ENCODE assay signal across 26 cellular contexts in genomic region chr16:12679660-12680272, GRCh38.
DNase-seq lines count a peak whose midpoint lies in the region; ATAC-seq, FAIRE-seq and TF ChIP-seq lines count a peak whose summit lies in the region.
"Had no signal": no experiment of that assay in that cellular context is flagged by ENCODE, and none has a peak within 500 bp of the region (broad histone marks: within the 10 kb centered on the region; RNA-seq: fewer than 3 reads in every experiment).

No MANE protein-coding gene starts in this region.

- no peak overlapping the region for H2AK5ac ChIP-seq in H9 (ENCODE audit: insufficient read length, low read length)

- no peaks in the 10 kb centered on the region for H3K23me2 ChIP-seq in H9 (ENCODE audit: insufficient read length, low read depth, low read length, poor library complexity, severe bottlenecking)

- H3K9me3 ChIP-seq in H9 (ENCODE audit: control insufficient read depth, low read depth, low read length) = no peaks in the 10 kb centered on the region
- H3K9me3 ChIP-seq in endodermal cell (ENCODE audit: control insufficient read depth, low read length) = peaks cover 42% of the 10 kb centered on the region
- H3K9me3 ChIP-seq in hepatocyte (ENCODE audit: low read depth) = no peaks in the 10 kb centered on the region
- H3K9me3 ChIP-seq: suprapubic skin, vagina had no signal

- peaks cover 0 to 18% (median 4%) of the 10 kb centered on the region in 3 experiments; a peak in 4 of 7 replicates for H3K36me3 Mint-ChIP-seq in H9 (ENCODE audit: insufficient read depth in 1 of 3, low read depth in 3 of 3)
- peaks cover 17% of the 10 kb centered on the region for H3K36me3 Mint-ChIP-seq in endodermal cell (ENCODE audit: low read depth)

- no peak for TF ChIP-seq POLR2A in GM18505 (IDR thresholded peaks at IDR 0.05; ENCODE audit: borderline replicate concordance, extremely low read depth, insufficient read depth, insufficient read length)

- no peak overlapping the region for H2BK5ac ChIP-seq in H9 (ENCODE audit: insufficient read length, low read length)

- H2AFZ ChIP-seq in H9 (ENCODE audit: low read length) = no peak overlapping the region
- H2AFZ ChIP-seq in hepatocyte = no peak overlapping the region

- no peak overlapping the region for H3K14ac ChIP-seq in H9 (ENCODE audit: insufficient read depth, low read length)

- H3K18ac ChIP-seq in H9 (ENCODE audit: insufficient read length, low read depth, low read length) = no peak overlapping the region

- H3K23ac ChIP-seq in H9 (ENCODE audit: insufficient read length, low read depth, low read length) = no peak overlapping the region

- H3K4me1 Mint-ChIP-seq in H9 (peaks cover 47 to 50% of the 10 kb centered on the region in 2 experiments), endodermal cell (peaks cover 2% of the 10 kb centered on the region)

- H3K27ac ChIP-seq in H9 (ENCODE audit: insufficient read length, low read depth, low read length) = peak overlapping the region; percentile 0
- no peak overlapping the region for H3K27ac ChIP-seq in endodermal cell (ENCODE audit: low read depth, low read length)
- H3K27ac ChIP-seq in hepatocyte = no peak overlapping the region
- H3K27ac ChIP-seq: breast epithelium, Peyer's patch, suprapubic skin, vagina, WERI-Rb-1 had no signal

- H3K56ac ChIP-seq in H9 (ENCODE audit: insufficient read length, low read depth, low read length) = no peak overlapping the region

- H3K36me3 ChIP-seq in endodermal cell (ENCODE audit: control insufficient read depth, insufficient read depth, low read length) (peaks cover 3% of the 10 kb centered on the region), hepatocyte (replicated peaks; ENCODE audit: insufficient read depth, low read depth) (no peaks in the 10 kb centered on the region)
- H3K36me3 ChIP-seq: breast epithelium, Peyer's patch, suprapubic skin, vagina, WERI-Rb-1 had no signal

- no peaks in the 10 kb centered on the region for H3K9me2 ChIP-seq in hepatocyte (replicated peaks; ENCODE audit: insufficient read depth)

- H2BK20ac ChIP-seq in H9 (ENCODE audit: low read depth, low read length, poor library complexity, severe bottlenecking) = no peak overlapping the region

- H3T11ph ChIP-seq in H9 (ENCODE audit: low read length) = no peak overlapping the region

- no CpG with 5 or more reads among the region's 3 CpGs for WGBS in H9 (ENCODE audit: extremely low coverage, insufficient read length, low lambda C conversion rate)
- WGBS in endodermal cell (ENCODE audit: insufficient coverage in 1 of 2, insufficient read length in 1 of 2), 2 experiments = 53 to 66% methylated on average over 2 to 3 of the region's 3 CpGs
- WGBS in hepatocyte (ENCODE audit: low lambda C conversion rate, missing lambda C conversion rate) = 61% methylated on average over 3 of the region's 3 CpGs

- no peaks in the 10 kb centered on the region for H3K79me1 ChIP-seq in H9 (ENCODE audit: insufficient read depth, low read depth, low read length, poor library complexity, severe bottlenecking)

- H2BK120ac ChIP-seq in H9 (ENCODE audit: low read depth, low read length, poor library complexity, severe bottlenecking) = no peak overlapping the region

- FAIRE-seq in RCC 7860 (lab: Jason Lieb, UNC) = no peak
- FAIRE-seq: GM12891 had no signal

- H3K27me3 Mint-ChIP-seq in H9 (ENCODE audit: low read depth) = no peaks in the 10 kb centered on the region
- no peaks in the 10 kb centered on the region for H3K27me3 Mint-ChIP-seq in endodermal cell (ENCODE audit: insufficient read depth)
- H3K27me3 Mint-ChIP-seq: activated naive CD8-positive, alpha-beta T cell treated with anti-CD3 and anti-CD28 coated beads, Interleukin-2, amount 50 U/mL, for 24 hours; CD4-positive, alpha-beta memory T cell; IgD-negative memory B cell had no signal

- H3K9ac ChIP-seq in H9 (ENCODE audit: extremely low read depth, insufficient read length, low read length) (no peak overlapping the region), endodermal cell (ENCODE audit: extremely low read depth, low read length, poor library complexity, severe bottlenecking) (no peak overlapping the region)

- H3K4me3 ChIP-seq in endodermal cell (ENCODE audit: low read length) (peak overlapping the region; percentile 46), hepatocyte (no peak overlapping the region)
- H3K4me3 ChIP-seq: breast epithelium, Peyer's patch, suprapubic skin, vagina had no signal

- H4K20me1 ChIP-seq in H9 (ENCODE audit: control insufficient read depth, insufficient read depth, insufficient read length) (no peaks in the 10 kb centered on the region), hepatocyte (ENCODE audit: insufficient read depth, poor library complexity, severe bottlenecking) (no peaks in the 10 kb centered on the region)

- peaks cover 5 to 11% of the 10 kb centered on the region in 2 experiments for H3K9me3 Mint-ChIP-seq in H9
- H3K9me3 Mint-ChIP-seq in endodermal cell = peaks cover 33% of the 10 kb centered on the region
- H3K9me3 Mint-ChIP-seq: activated naive CD8-positive, alpha-beta T cell treated with anti-CD3 and anti-CD28 coated beads, Interleukin-2, amount 50 U/mL, for 24 hours had no signal

- ATAC-seq in GM18505 (IDR thresholded peaks at IDR 0.05; ENCODE audit: unreplicated experiment) = no peak
- ATAC-seq: activated naive CD8-positive, alpha-beta T cell treated with anti-CD3 and anti-CD28 coated beads, Interleukin-2, amount 50 U/mL, for 24 hours; left ventricle myocardium superior had no signal

- H3K27ac Mint-ChIP-seq in H9 (peak overlapping the region in 2 of 3 experiments; percentile 18 to 77; a peak in 4 of 7 replicates), endodermal cell (peak overlapping the region; percentile 38)
- H3K27ac Mint-ChIP-seq: activated naive CD8-positive, alpha-beta T cell treated with anti-CD3 and anti-CD28 coated beads, Interleukin-2, amount 50 U/mL, for 24 hours; IgD-negative memory B cell had no signal

- no peak overlapping the region for H3K4me2 ChIP-seq in H9 (ENCODE audit: insufficient read depth, insufficient read length, low read length)
- H3K4me2 ChIP-seq in hepatocyte = no peak overlapping the region

- H3K4me1 ChIP-seq in H9 (ENCODE audit: insufficient read depth, low read length) (no peaks in the 10 kb centered on the region), endodermal cell (ENCODE audit: control insufficient read depth, insufficient read depth, low read length) (no peaks in the 10 kb centered on the region), hepatocyte (ENCODE audit: insufficient read depth) (no peaks in the 10 kb centered on the region)
- H3K4me1 ChIP-seq: breast epithelium, Peyer's patch, suprapubic skin, vagina had no signal

- H4K8ac ChIP-seq in H9 (replicated peaks; ENCODE audit: insufficient read length, low read depth, low read length) = no peak overlapping the region

- H3K79me2 ChIP-seq in H9 (ENCODE audit: insufficient read depth, low read length) (no peaks in the 10 kb centered on the region), hepatocyte (no peaks in the 10 kb centered on the region)

- no peak overlapping the region for H4K5ac ChIP-seq in H9 (ENCODE audit: insufficient read length, low read depth, low read length)

- no peak overlapping the region for H4K91ac ChIP-seq in H9 (ENCODE audit: insufficient read length, low read depth, low read length)

- no peak overlapping the region for H2BK15ac ChIP-seq in H9 (ENCODE audit: low read depth, low read length)

- DNase-seq in H9 = no peak
- DNase-seq in RCC 7860 (ENCODE audit: low spot score) = peak; percentile 48
- DNase-seq in endodermal cell = no peak
- peak; percentile 15 for DNase-seq in non-pigmented ciliary epithelial cell (ENCODE audit: low read depth)
- DNase-seq in AG20443 (ENCODE audit: low spot score) = no peak
- no peak for DNase-seq in hepatocyte (ENCODE audit: low spot score)
- DNase-seq: activated CD4-positive, alpha-beta T cell treated with anti-CD3 and anti-CD28 coated beads, Interleukin-2, amount 50 U/mL, for 48 hours; activated gamma-delta T cell; activated naive CD8-positive, alpha-beta T cell treated with anti-CD3 and anti-CD28 coated beads, Interleukin-2, amount 50 U/mL, for 24 hours; CD4-positive, alpha-beta memory T cell; cortex of kidney; left ventricle myocardium superior; NCI-H1436; NCI-H510A; NK-92 treated with Interleukin-12 subunit alpha and Interleukin-12 subunit beta, amount 100 ng/mL, for 24 hours; Peyer's patch; posterior cingulate gyrus; stimulated activated CD4-positive, alpha-beta T cell treated with anti-CD3 and anti-CD28 coated beads, Interleukin-1b, Interleukin-23, amount 100 ng/mL, for 48 hours; T-helper 2 cell; WERI-Rb-1 had no signal

- TF ChIP-seq CTCF in H9 (conservative IDR thresholded peaks at IDR 0.05) (no peak), endodermal cell (conservative IDR thresholded peaks at IDR 0.05) (no peak), hepatocyte (IDR thresholded peaks at IDR 0.05; ENCODE audit: poor library complexity) (no peak)

- no peak overlapping the region for H3K4ac ChIP-seq in H9 (ENCODE audit: low read depth, low read length)

- H2BK12ac ChIP-seq in H9 (ENCODE audit: insufficient read length, low read depth, low read length) = no peak overlapping the region

- no peak overlapping the region; a peak in 1 of 5 replicates for H3K4me3 Mint-ChIP-seq in H9
- H3K4me3 Mint-ChIP-seq in endodermal cell = no peak overlapping the region
- H3K4me3 Mint-ChIP-seq: activated naive CD8-positive, alpha-beta T cell treated with anti-CD3 and anti-CD28 coated beads, Interleukin-2, amount 50 U/mL, for 24 hours; CD4-positive, alpha-beta memory T cell; IgD-negative memory B cell had no signal

- H3K27me3 ChIP-seq in H9 (ENCODE audit: insufficient read depth, low read length) (no peaks in the 10 kb centered on the region), endodermal cell (ENCODE audit: control insufficient read depth, insufficient read depth, low read length, poor library complexity, severe bottlenecking) (no peaks in the 10 kb centered on the region), hepatocyte (no peaks in the 10 kb centered on the region)
- H3K27me3 ChIP-seq: breast epithelium, Peyer's patch, suprapubic skin, vagina had no signal

Comparison
In these comparisons a context has a peak if more than half of its experiments do, and no peak if none do; other contexts are left out.
1. DNase-seq: peak in RCC 7860 (single experiment) and non-pigmented ciliary epithelial cell (single experiment); none in H9 (single experiment), endodermal cell (single experiment), AG20443 (single experiment) and hepatocyte (single experiment).